8 cellular contexts compared by ENCODE assay signal in the genomic region with DNA sequence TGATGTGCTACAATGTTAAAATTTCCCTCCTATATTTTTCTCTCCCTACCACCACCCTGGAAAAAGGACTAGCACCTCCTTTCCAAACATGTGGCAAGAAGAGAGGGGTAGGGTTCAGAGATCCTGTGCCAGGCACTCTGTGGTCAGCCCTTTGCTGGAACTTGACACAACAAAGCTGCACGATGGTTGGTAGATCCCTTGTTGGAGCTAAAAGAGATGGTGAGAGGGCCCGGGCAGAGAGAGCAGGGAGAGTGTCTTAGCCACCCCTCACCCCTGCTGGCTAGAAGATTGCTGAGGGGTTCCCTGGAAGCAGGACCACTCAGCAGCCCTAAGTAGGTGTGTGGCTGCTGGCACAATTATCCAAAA. TPM values are rescaled to one million over a fixed set of nuclear protein-coding genes. Genes with fewer than 3 reads are reported as not detected.
A peak's percentile ranks its signal among the peaks of the same experiment; 100 is the strongest.
DNase-seq lines count a peak whose midpoint lies in the region; ATAC-seq, FAIRE-seq and TF ChIP-seq lines count a peak whose summit lies in the region.

No MANE protein-coding gene starts in this region.

- peak overlapping the region; percentile 67 to 98 (median 96) for H3K27ac Mint-ChIP-seq in IgD-negative memory B cell

- H3K4me1 ChIP-seq in A549: peaks cover 19% of the 10 kb centered on the region
- peaks cover 17 to 35% of the 10 kb centered on the region in 2 donors for H3K4me1 ChIP-seq in neuronal stem cell (ENCODE audit: control insufficient read depth in 2 of 2, insufficient read depth in 1 of 2, low read depth in 1 of 2, low read length in 2 of 2)

- peak overlapping the region; percentile 6 for H2BK15ac ChIP-seq in neuronal stem cell (ENCODE audit: low read length)

- H3K4me2 ChIP-seq in A549 (peak overlapping the region; percentile 95), neuronal stem cell (ENCODE audit: insufficient read depth, low read length, poor library complexity, severe bottlenecking) (no peak overlapping the region)

- no peak overlapping the region for H2AFZ ChIP-seq in neuronal stem cell (ENCODE audit: low read length)

- no peak overlapping the region for H4K8ac ChIP-seq in neuronal stem cell (ENCODE audit: low read depth, low read length)

- peaks cover 5% of the 10 kb centered on the region for H3K27me3 Mint-ChIP-seq in IgD-negative memory B cell

- peaks cover 3% of the 10 kb centered on the region for H3K36me3 Mint-ChIP-seq in IgD-negative memory B cell

- TF ChIP-seq CTCF in A549 (IDR thresholded peaks at IDR 0.05): no peak

- H2AK5ac ChIP-seq in neuronal stem cell (ENCODE audit: low read depth, low read length): peak overlapping the region; percentile 16

- H3K14ac ChIP-seq in neuronal stem cell (ENCODE audit: low read length): no peak overlapping the region

- H2BK12ac ChIP-seq in neuronal stem cell (ENCODE audit: low read length): no peak overlapping the region

- ATAC-seq in A549 (no peak), HG02852 (IDR thresholded peaks at IDR 0.05; ENCODE audit: unreplicated experiment) (no peak), HG02840 (IDR thresholded peaks at IDR 0.05; ENCODE audit: low FRiP score, unreplicated experiment) (no peak), HG03342 (IDR thresholded peaks at IDR 0.05; ENCODE audit: unreplicated experiment) (no peak), HG03442 (IDR thresholded peaks at IDR 0.05; ENCODE audit: unreplicated experiment) (no peak)

- no peak overlapping the region for H3K4ac ChIP-seq in neuronal stem cell (ENCODE audit: low read length)

- CTCF ChIA-PET in A549 (lab: Yijun Ruan, JAX): no interaction called here

- peak overlapping the region; percentile 63 for H2BK120ac ChIP-seq in neuronal stem cell (ENCODE audit: low read depth, low read length)

- H3K9me3 ChIP-seq in A549: no peaks in the 10 kb centered on the region
- H3K9me3 ChIP-seq in neuronal stem cell (replicated peaks in 1 of 2; ENCODE audit: control insufficient read depth in 2 of 2, insufficient read depth in 1 of 2, low read depth in 1 of 2, low read length in 2 of 2): no peaks in the 10 kb centered on the region

- no peak overlapping the region for H3K4me3 ChIP-seq in A549
- no peak overlapping the region for H3K4me3 ChIP-seq in neuronal stem cell (ENCODE audit: low read length in 2 of 2)

- TF ChIP-seq RAD21 in A549 (conservative IDR thresholded peaks at IDR 0.05 in 1 of 2, IDR thresholded peaks at IDR 0.05 in 1 of 2): no peak

- H3K4me1 Mint-ChIP-seq in IgD-negative memory B cell: peaks cover 31 to 33% (median 32%) of the 10 kb centered on the region in 3 donors

- no peak for TF ChIP-seq EP300 in A549 (IDR thresholded peaks at IDR 0.05)

- 83% methylated on average over 1 of the region's 2 CpGs for WGBS in A549 (ENCODE audit: missing lambda C conversion rate)
- WGBS in neuronal stem cell (ENCODE audit: extremely low coverage in 2 of 2, insufficient read length in 2 of 2, insufficient replicate concordance in 1 of 2), 2 donors: no CpG with 5 or more reads among the region's 2 CpGs

- peak overlapping the region; percentile 5 for H2BK5ac ChIP-seq in neuronal stem cell (ENCODE audit: low read length)

- H3K27ac ChIP-seq in A549: peak overlapping the region; percentile 74 to 99; a peak in 5 of 6 replicates
- peak overlapping the region; percentile 87 for H3K27ac ChIP-seq in caudate nucleus (ENCODE audit: low read depth, low read length)
- H3K27ac ChIP-seq in neuronal stem cell (replicated peaks; ENCODE audit: low read length): no peak overlapping the region

- peaks cover 11% of the 10 kb centered on the region for H3K79me1 ChIP-seq in neuronal stem cell (ENCODE audit: low read depth, low read length)

- H3K36me3 ChIP-seq in neuronal stem cell (replicated peaks in 1 of 2; ENCODE audit: control insufficient read depth in 2 of 2, insufficient read depth in 2 of 2, low read length in 2 of 2): peaks cover 0 to 12% of the 10 kb centered on the region in 2 donors

- DNase-seq in A549 (ENCODE audit: low read depth in 1 of 2, low spot score in 1 of 2): no peak
- DNase-seq in caudate nucleus (lab: John Stamatoyannopoulos, UW): no peak
- DNase-seq in neuronal stem cell (ENCODE audit: low spot score): no peak

- peaks cover 0 to 1% (median 0%) of the 10 kb centered on the region in 3 donors for H3K9me3 Mint-ChIP-seq in IgD-negative memory B cell

- no peak overlapping the region for H3K9ac ChIP-seq in neuronal stem cell (ENCODE audit: low read depth, low read length, poor library complexity)

- no peak for FAIRE-seq in A549 (lab: Jason Lieb, UNC)

- peak overlapping the region in 2 of 4 donors; percentile 79 to 100 for H3K4me3 Mint-ChIP-seq in IgD-negative memory B cell

- POLR2A ChIA-PET in A549 (lab: Yijun Ruan, JAX): interaction anchor here (1.0 kb wide), 1 partner anchor 80 kb away, joined by 4 read pairs; no protein-coding TSS in a partner anchor

- H3K18ac ChIP-seq in neuronal stem cell (ENCODE audit: low read length): peak overlapping the region; percentile 1

- no peak overlapping the region for H3K23ac ChIP-seq in neuronal stem cell (ENCODE audit: low read depth, low read length, poor library complexity)

- no peaks in the 10 kb centered on the region for H3K27me3 ChIP-seq in neuronal stem cell (ENCODE audit: control insufficient read depth in 3 of 3, insufficient read depth in 3 of 3, low read depth in 1 of 3, low read length in 3 of 3)

- TF ChIP-seq POLR2A in A549 (IDR thresholded peaks at IDR 0.05; ENCODE audit: low read length): no peak

- no peak overlapping the region for H4K91ac ChIP-seq in neuronal stem cell (ENCODE audit: low read depth, low read length, poor library complexity)

TF ChIP-seq in A549, 52 proteins besides CTCF, POLR2A, EP300 and RAD21:
- TF ChIP-seq CHD2 (IDR thresholded peaks at IDR 0.05; ENCODE audit: low read length, partially characterized antibody): no peak

RNA-seq across cellular contexts. Expression of gene SSBP3, which starts 2.5 kb away (rescaled TPM):
- 6.6 and 7.2 TPM in 2 replicates for polyA plus RNA-seq in A549 (2011; rRNA removed)
- polyA plus RNA-seq in A549 (2012; cell fraction: cytosol; rRNA removed): 8.6 and 14.8 TPM in 2 replicates
- 11.1 and 13.3 TPM in 2 replicates for polyA plus RNA-seq in A549 (2012; cell fraction: nucleus; rRNA removed)
- polyA plus RNA-seq in A549 (2017; fragmentation: RNase III; extraction: RNeasy Plus Mini Kit Qiagen cat#74134 plus additional on column Dnase treatment): 8.3 to 10.2 TPM (median 9.1 TPM) in 3 replicates
- 4.8 and 5.0 TPM in 2 replicates for polyA minus RNA-seq in A549 (2011; rRNA and poly(A)+ RNA removed)
- 6.6 TPM for polyA plus RNA-seq in IgD-negative memory B cell
- 127 TPM for polyA plus RNA-seq in neuronal stem cell (2013, experiment 1 of 2)
- 133 TPM for polyA plus RNA-seq in neuronal stem cell (2013, experiment 2 of 2)
